In the genomic region with DNA sequence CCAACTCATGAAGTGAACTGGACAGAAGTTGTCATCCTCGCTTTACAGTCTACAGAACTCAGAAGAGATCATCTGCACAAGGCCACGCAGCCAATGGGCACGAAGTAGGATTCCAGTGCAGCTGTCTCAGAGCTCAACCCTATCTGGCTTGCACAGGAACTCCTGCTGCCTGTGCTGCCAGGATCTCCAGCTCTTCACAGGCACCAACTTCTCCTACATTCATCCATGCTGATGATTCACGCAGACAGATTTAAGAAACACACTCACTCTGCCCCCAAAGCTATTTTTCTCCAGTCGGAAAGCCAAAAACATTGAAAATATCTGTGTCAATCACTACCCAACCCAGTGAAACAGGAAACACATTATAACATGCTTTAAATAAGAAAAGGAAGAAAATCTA, we compare ENCODE assay signal across 9 cellular contexts.
DNase-seq lines count a peak whose midpoint lies in the region; ATAC-seq and TF ChIP-seq lines count a peak whose summit lies in the region.
"Had no signal": no experiment of that assay in that cellular context is flagged by ENCODE, and none has a peak within 500 bp of the region (broad histone marks: within the 10 kb centered on the region; RNA-seq: fewer than 3 reads in every experiment).

No MANE protein-coding gene starts in this region.

- H3K4me1 ChIP-seq in rectal smooth muscle tissue (ENCODE audit: control insufficient read depth, insufficient read depth, low read length) = peaks cover 24% of the 10 kb centered on the region

- POLR2A ChIA-PET in activated CD4-positive, alpha-beta memory T cell treated with anti-CD3 and anti-CD28 coated beads for 36 hours (lab: Charles Lee) = interaction anchor here (1.1 kb wide), 1 partner anchor 9 kb away, joined by 4 read pairs; no protein-coding TSS in a partner anchor

- intact Hi-C loops in head of caudate nucleus (cut with DNase I) = loop anchor here (10.0 kb wide), 1 partner anchor 64 kb away; no protein-coding TSS in a partner anchor
- intact Hi-C loops in activated CD4-positive, alpha-beta memory T cell treated with anti-CD3 and anti-CD28 coated beads for 36 hours (cut with micrococcal nuclease) = loop anchor here (5.0 kb wide), 3 partner anchors 157 to 263 kb away; a partner anchor contains a TSS

- peak overlapping the region; percentile 27 for H3K27ac ChIP-seq in rectal smooth muscle tissue (ENCODE audit: low read depth, low read length)

- H3K4me3 Mint-ChIP-seq in activated CD4-positive, alpha-beta memory T cell treated with anti-CD3 and anti-CD28 coated beads for 36 hours = no peak overlapping the region
- H3K4me3 Mint-ChIP-seq: activated naive CD4-positive, alpha-beta T cell treated with anti-CD3 and anti-CD28 coated beads for 36 hours had no signal

- no peak overlapping the region for H3K4me3 ChIP-seq in rectal smooth muscle tissue (ENCODE audit: low read length)

- H3K9ac ChIP-seq in rectal smooth muscle tissue (ENCODE audit: low read length) = no peak overlapping the region

- H3K27me3 Mint-ChIP-seq in activated CD4-positive, alpha-beta memory T cell treated with anti-CD3 and anti-CD28 coated beads for 36 hours = no peaks in the 10 kb centered on the region

- H3K27me3 ChIP-seq in rectal smooth muscle tissue (ENCODE audit: control insufficient read depth, insufficient read depth, low read length) = no peaks in the 10 kb centered on the region

- no peaks in the 10 kb centered on the region for H3K36me3 ChIP-seq in rectal smooth muscle tissue (ENCODE audit: control insufficient read depth, insufficient read depth, low read length)

- DNase-seq in ELR (ENCODE audit: low read depth) (peak; percentile 93), head of caudate nucleus (peak; percentile 37 to 90 (median 66))
- no peak for DNase-seq in stimulated activated CD4-positive, alpha-beta T cell treated with anti-CD3 and anti-CD28 coated beads, Interleukin-4, amount 100 ng/mL, for 24 hours
- no peak for DNase-seq in activated CD4-positive, alpha-beta memory T cell treated with anti-CD3 and anti-CD28 coated beads for 36 hours
- DNase-seq: activated naive CD4-positive, alpha-beta T cell treated with anti-CD3 and anti-CD28 coated beads for 36 hours had no signal

- CTCF ChIA-PET in activated CD4-positive, alpha-beta memory T cell treated with anti-CD3 and anti-CD28 coated beads for 36 hours (lab: Charles Lee) = interaction anchor here (1.1 to 3.4 kb wide), 3 partner anchors 11 to 99 kb away, joined by 4 to 12 read pairs (median 4); no protein-coding TSS in a partner anchor

- peaks cover 3% of the 10 kb centered on the region for H3K4me1 Mint-ChIP-seq in activated CD4-positive, alpha-beta memory T cell treated with anti-CD3 and anti-CD28 coated beads for 36 hours (ENCODE audit: low read depth)

- ATAC-seq in SK-N-SH treated with all-trans-retinoic acid at 6 μM for 48 hours (peak; percentile 98), HG03139 (IDR thresholded peaks at IDR 0.05; ENCODE audit: unreplicated experiment) (no peak), HG03097 (IDR thresholded peaks at IDR 0.05; ENCODE audit: low FRiP score, unreplicated experiment) (no peak)

- H3K9me3 Mint-ChIP-seq in activated CD4-positive, alpha-beta memory T cell treated with anti-CD3 and anti-CD28 coated beads for 36 hours = no peaks in the 10 kb centered on the region
- H3K9me3 Mint-ChIP-seq: activated naive CD4-positive, alpha-beta T cell treated with anti-CD3 and anti-CD28 coated beads for 36 hours had no signal

- H3K36me3 Mint-ChIP-seq in activated CD4-positive, alpha-beta memory T cell treated with anti-CD3 and anti-CD28 coated beads for 36 hours = peaks cover 9% of the 10 kb centered on the region

- H3K27ac Mint-ChIP-seq in activated CD4-positive, alpha-beta memory T cell treated with anti-CD3 and anti-CD28 coated beads for 36 hours = no peak overlapping the region
- H3K27ac Mint-ChIP-seq: activated naive CD4-positive, alpha-beta T cell treated with anti-CD3 and anti-CD28 coated beads for 36 hours had no signal

TF ChIP-seq in SK-N-SH treated with all-trans-retinoic acid at 6 μM for 48 hours, 23 proteins besides CTCF, POLR2A, EP300 and RAD21:
- TF ChIP-seq, protein P1, sequence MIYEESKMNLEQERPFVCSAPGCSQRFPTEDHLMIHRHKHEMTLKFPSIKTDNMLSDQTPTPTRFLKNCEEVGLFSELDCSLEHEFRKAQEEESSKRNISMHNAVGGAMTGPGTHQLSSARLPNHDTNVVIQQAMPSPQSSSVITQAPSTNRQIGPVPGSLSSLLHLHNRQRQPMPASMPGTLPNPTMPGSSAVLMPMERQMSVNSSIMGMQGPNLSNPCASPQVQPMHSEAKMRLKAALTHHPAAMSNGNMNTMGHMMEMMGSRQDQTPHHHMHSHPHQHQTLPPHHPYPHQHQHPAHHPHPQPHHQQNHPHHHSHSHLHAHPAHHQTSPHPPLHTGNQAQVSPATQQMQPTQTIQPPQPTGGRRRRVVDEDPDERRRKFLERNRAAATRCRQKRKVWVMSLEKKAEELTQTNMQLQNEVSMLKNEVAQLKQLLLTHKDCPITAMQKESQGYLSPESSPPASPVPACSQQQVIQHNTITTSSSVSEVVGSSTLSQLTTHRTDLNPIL (CRISPR knock-in tag; IDR thresholded peaks at IDR 0.05; ENCODE audit: low read depth) = no peak
- TF ChIP-seq ZFP3 (CRISPR knock-in tag; IDR thresholded peaks at IDR 0.05) = 0 out of 2 replicates have a peak, but pooled peaks have one; percentile 26

Comparison
In these comparisons a context has a peak if more than half of its experiments do, and no peak if none do; other contexts are left out.
1. DNase-seq: peak in ELR (single experiment) and head of caudate nucleus (42 of 42); none in stimulated activated CD4-positive, alpha-beta T cell treated with anti-CD3 and anti-CD28 coated beads, Interleukin-4, amount 100 ng/mL, for 24 hours (single experiment) and activated CD4-positive, alpha-beta memory T cell treated with anti-CD3 and anti-CD28 coated beads for 36 hours (single experiment).